ENCODE assay signal across 22 cellular contexts in the genomic region with DNA sequence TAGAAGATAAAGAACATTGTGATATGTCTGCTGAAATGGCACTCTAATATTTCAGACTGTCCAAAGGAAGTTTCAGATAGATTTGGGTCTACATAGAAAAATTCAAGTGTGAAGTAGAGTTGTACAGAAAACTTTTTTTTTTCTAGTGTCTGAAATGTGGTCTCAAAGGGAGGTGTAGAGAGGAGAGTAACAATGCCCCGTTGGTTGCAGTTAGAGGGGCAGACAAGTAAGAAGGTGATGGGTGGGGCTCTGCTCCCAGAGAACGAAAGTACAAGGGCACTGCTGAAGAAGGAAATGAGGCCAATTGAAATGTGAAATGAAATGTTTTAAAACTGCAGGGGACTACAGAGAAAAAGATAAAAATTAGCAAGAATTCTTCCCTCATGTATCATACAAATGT.
"Had no signal": no experiment of that assay in that cellular context is flagged by ENCODE, and none has a peak within 500 bp of the region (broad histone marks: within the 10 kb centered on the region; RNA-seq: fewer than 3 reads in every experiment).

No MANE protein-coding gene starts in this region.

- H3K4me3 Mint-ChIP-seq: activated CD4-positive, alpha-beta T cell treated with anti-CD3 and anti-CD28 coated beads, Interleukin-2, amount 10 ng/mL, durations not matched to agents 7 days and 5 days; activated CD8-positive, alpha-beta memory T cell treated with anti-CD3 and anti-CD28 coated beads, Interleukin-2, amount 10 ng/mL, durations not matched to agents 7 days and 5 days; activated CD8-positive, alpha-beta T cell treated with anti-CD3 and anti-CD28 coated beads for 36 hours; activated naive CD8-positive, alpha-beta T cell treated with anti-CD3 and anti-CD28 coated beads for 36 hours; activated T-helper 17 cell treated with anti-CD3 and anti-CD28 coated beads, Interleukin-2, amount 50 U/mL, for 72 hours; stimulated activated naive CD8-positive, alpha-beta T cell treated with anti-CD3 and anti-CD28 coated beads, Interleukin-15, Interleukin-2, amounts not matched to agents 100 ng/mL and 50 ng/mL, for 24 hours; T-helper 17 cell had no signal

- H3K9me3 Mint-ChIP-seq: activated CD4-positive, alpha-beta T cell treated with anti-CD3 and anti-CD28 coated beads, Interleukin-2, amount 10 ng/mL, durations not matched to agents 7 days and 5 days; activated CD8-positive, alpha-beta T cell treated with anti-CD3 and anti-CD28 coated beads for 36 hours; activated naive CD8-positive, alpha-beta T cell treated with anti-CD3 and anti-CD28 coated beads for 36 hours; activated T-helper 17 cell treated with anti-CD3 and anti-CD28 coated beads, Interleukin-2, amount 50 U/mL, for 72 hours; stimulated activated naive CD8-positive, alpha-beta T cell treated with anti-CD3 and anti-CD28 coated beads, Interleukin-15, Interleukin-2, amounts not matched to agents 100 ng/mL and 50 ng/mL, for 24 hours had no signal

- H3K4me3 ChIP-seq: coronary artery, esophagus squamous epithelium, gastrocnemius medialis, thyroid gland had no signal

- H3K36me3 Mint-ChIP-seq: activated CD8-positive, alpha-beta memory T cell treated with anti-CD3 and anti-CD28 coated beads, Interleukin-2, amount 10 ng/mL, durations not matched to agents 7 days and 5 days; activated naive CD8-positive, alpha-beta T cell treated with anti-CD3 and anti-CD28 coated beads for 36 hours had no signal

- FAIRE-seq: bronchial epithelial cell, islet of Langerhans had no signal

- DNase-seq: activated CD4-positive, alpha-beta T cell treated with anti-CD3 and anti-CD28 coated beads, Interleukin-2, amount 10 ng/mL, durations not matched to agents 7 days and 5 days; activated CD8-positive, alpha-beta memory T cell treated with anti-CD3 and anti-CD28 coated beads, Interleukin-2, amount 10 ng/mL, durations not matched to agents 7 days and 5 days; activated CD8-positive, alpha-beta T cell treated with anti-CD3 and anti-CD28 coated beads for 36 hours; activated naive CD8-positive, alpha-beta T cell treated with anti-CD3 and anti-CD28 coated beads for 36 hours; activated T-cell treated with anti-CD3 and anti-CD28 coated beads, Interleukin-2, amount 50 U/mL, for 1 hour; esophagus squamous epithelium; gastrocnemius medialis; hypothalamus; left cardiac atrium; occipital lobe; retina; stimulated activated CD4-positive, alpha-beta T cell treated with anti-CD3 and anti-CD28 coated beads, Interleukin-4, amount 100 ng/mL, for 24 hours; substantia nigra; SW 1271; T-helper 17 cell; thyroid gland had no signal

- H3K27ac Mint-ChIP-seq: activated CD4-positive, alpha-beta T cell treated with anti-CD3 and anti-CD28 coated beads, Interleukin-2, amount 10 ng/mL, durations not matched to agents 7 days and 5 days; activated CD8-positive, alpha-beta memory T cell treated with anti-CD3 and anti-CD28 coated beads, Interleukin-2, amount 10 ng/mL, durations not matched to agents 7 days and 5 days; activated CD8-positive, alpha-beta T cell treated with anti-CD3 and anti-CD28 coated beads for 36 hours; activated naive CD8-positive, alpha-beta T cell treated with anti-CD3 and anti-CD28 coated beads for 36 hours; activated T-helper 17 cell treated with anti-CD3 and anti-CD28 coated beads, Interleukin-2, amount 50 U/mL, for 72 hours; stimulated activated naive CD8-positive, alpha-beta T cell treated with anti-CD3 and anti-CD28 coated beads, Interleukin-15, Interleukin-2, amounts not matched to agents 100 ng/mL and 50 ng/mL, for 24 hours; T-helper 17 cell had no signal

- H3K4me1 ChIP-seq: esophagus squamous epithelium, gastrocnemius medialis, thyroid gland had no signal

- H3K4me1 Mint-ChIP-seq: activated T-helper 17 cell treated with anti-CD3 and anti-CD28 coated beads, Interleukin-2, amount 50 U/mL, for 72 hours had no signal

- H3K9me3 ChIP-seq: esophagus squamous epithelium, gastrocnemius medialis, thyroid gland had no signal

- H3K27ac ChIP-seq: coronary artery, esophagus squamous epithelium, gastrocnemius medialis, thyroid gland had no signal

- ATAC-seq: activated CD4-positive, CD25-positive, alpha-beta regulatory T cell treated with anti-CD3 and anti-CD28 coated beads, Interleukin-2, amount 50 U/mL, for 24 hours; activated CD8-positive, alpha-beta memory T cell treated with anti-CD3 and anti-CD28 coated beads, Interleukin-2, amount 10 ng/mL, durations not matched to agents 7 days and 5 days; activated CD8-positive, alpha-beta T cell treated with anti-CD3 and anti-CD28 coated beads for 36 hours; activated T-helper 17 cell treated with anti-CD3 and anti-CD28 coated beads, Interleukin-2, amount 50 U/mL, for 72 hours; gastrocnemius medialis; left cardiac atrium; T-helper 17 cell had no signal

- H3K27me3 ChIP-seq: esophagus squamous epithelium, gastrocnemius medialis, thyroid gland had no signal

- H3K36me3 ChIP-seq: esophagus squamous epithelium, gastrocnemius medialis, thyroid gland had no signal
